In the genomic region with DNA sequence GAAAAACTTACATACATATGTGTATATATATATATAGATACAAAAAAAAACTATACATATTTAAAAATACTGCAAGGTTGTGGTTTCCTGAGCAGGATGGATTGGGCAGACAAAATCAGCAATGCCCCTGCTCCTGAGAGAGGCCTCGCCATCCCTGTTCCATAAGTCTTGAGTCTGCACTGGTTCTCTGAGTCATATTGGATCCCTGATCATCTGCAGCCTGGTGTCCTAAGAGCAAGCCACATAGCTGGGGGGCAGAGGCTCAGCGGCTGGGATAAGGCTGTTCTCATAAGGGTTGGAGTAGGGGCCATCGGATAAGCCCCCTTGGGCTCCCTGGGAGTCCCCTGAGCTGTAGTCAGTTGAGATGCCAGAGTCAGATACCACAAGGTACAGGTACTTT, we compare ENCODE assay signal across 10 cellular contexts. TPM values are rescaled to one million over a fixed set of nuclear protein-coding genes. Genes with fewer than 3 reads are reported as not detected.
A peak's percentile ranks its signal among the peaks of the same experiment; 100 is the strongest.
DNase-seq lines count a peak whose midpoint lies in the region; ATAC-seq and TF ChIP-seq lines count a peak whose summit lies in the region.
"Had no signal": no experiment of that assay in that cellular context is flagged by ENCODE, and none has a peak within 500 bp of the region (broad histone marks: within the 10 kb centered on the region; RNA-seq: fewer than 3 reads in every experiment).

No MANE protein-coding gene starts in this region.

- H3K79me2 ChIP-seq in Karpas-422 (ENCODE audit: low read length), result peaks cover 46% of the 10 kb centered on the region
- H3K79me2 ChIP-seq in osteoblast (ENCODE audit: insufficient read depth, low read length), result peaks cover 10% of the 10 kb centered on the region

- H3K27ac ChIP-seq in BLaER1 (no peak overlapping the region), Karpas-422 (ENCODE audit: low read length) (no peak overlapping the region), brain microvascular endothelial cell (peak overlapping the region; percentile 13), osteoblast (ENCODE audit: low read depth, low read length) (peak overlapping the region; percentile 54)

- TF ChIP-seq CTCF in brain microvascular endothelial cell (IDR thresholded peaks at IDR 0.05; ENCODE audit: low read depth, low read length, missing control alignments), result no peak
- no peak for TF ChIP-seq CTCF in osteoblast (IDR thresholded peaks at IDR 0.05; ENCODE audit: extremely low read depth, low read depth, low read length)

- in situ Hi-C loops in brain microvascular endothelial cell (cut with HindIII; ENCODE audit: low pct_ligation_motif_present, low sequenced_read_pairs), result no loop called here

- H3K36me3 ChIP-seq in BLaER1 (no peaks in the 10 kb centered on the region), Karpas-422 (ENCODE audit: insufficient read depth, low read length) (0 out of 2 replicates have a peak, but pooled peaks cover 4% of the 10 kb centered on the region), brain microvascular endothelial cell (replicated peaks) (no peaks in the 10 kb centered on the region), osteoblast (ENCODE audit: insufficient read depth, low read length) (peaks cover 3% of the 10 kb centered on the region)

- H3K4me3 ChIP-seq in BLaER1 (no peak overlapping the region), Karpas-422 (ENCODE audit: low read length) (no peak overlapping the region), brain microvascular endothelial cell (ENCODE audit: low read depth, low read length) (no peak overlapping the region), osteoblast (ENCODE audit: insufficient read depth, low read length) (no peak overlapping the region)

- H4K20me1 ChIP-seq in BLaER1 (peaks cover 8% of the 10 kb centered on the region), Karpas-422 (ENCODE audit: insufficient read depth, low read depth, low read length) (no peaks in the 10 kb centered on the region), osteoblast (ENCODE audit: insufficient read depth, low read length) (peaks cover 10% of the 10 kb centered on the region)

- H3K4me2 ChIP-seq in BLaER1, result peak overlapping the region; percentile 98
- H3K4me2 ChIP-seq in Karpas-422 (ENCODE audit: low read depth, low read length, poor library complexity, severe bottlenecking), result peak overlapping the region; percentile 17
- H3K4me2 ChIP-seq in osteoblast (ENCODE audit: insufficient read depth, low read length), result peak overlapping the region; percentile 41

- no peak for DNase-seq in Karpas-422
- no peak for DNase-seq in brain microvascular endothelial cell
- peak; percentile 73 for DNase-seq in osteoblast (ENCODE audit: insufficient read length, low spot score, missing footprints)
- DNase-seq in SHP77 (lab: John Stamatoyannopoulos, UW), result no peak
- DNase-seq: activated CD4-positive, CD25-positive, alpha-beta regulatory T cell had no signal

- no peaks in the 10 kb centered on the region for H3K9me2 ChIP-seq in Karpas-422 (replicated peaks; ENCODE audit: insufficient read depth, low read length)

- H3K9ac ChIP-seq in BLaER1 (no peak overlapping the region), Karpas-422 (ENCODE audit: low read length) (no peak overlapping the region)

- H3K27me3 ChIP-seq in BLaER1 (no peaks in the 10 kb centered on the region), Karpas-422 (ENCODE audit: low read length) (no peaks in the 10 kb centered on the region), brain microvascular endothelial cell (replicated peaks) (no peaks in the 10 kb centered on the region), osteoblast (ENCODE audit: insufficient read depth, low read length) (peaks cover 5% of the 10 kb centered on the region)

- H3K4me1 ChIP-seq in BLaER1 (peaks cover 70% of the 10 kb centered on the region), Karpas-422 (ENCODE audit: low read length) (peaks cover 65% of the 10 kb centered on the region), osteoblast (ENCODE audit: insufficient read depth, low read length) (peaks cover 52% of the 10 kb centered on the region)

- no peaks in the 10 kb centered on the region for H3K9me3 ChIP-seq in BLaER1
- H3K9me3 ChIP-seq in Karpas-422 (ENCODE audit: low read length), result no peaks in the 10 kb centered on the region
- H3K9me3 ChIP-seq in osteoblast (ENCODE audit: low read depth, low read length), result no peaks in the 10 kb centered on the region

- no peak for ATAC-seq in HG02610 (IDR thresholded peaks at IDR 0.05; ENCODE audit: unreplicated experiment)
- ATAC-seq in HG03565 (IDR thresholded peaks at IDR 0.05; ENCODE audit: unreplicated experiment), result no peak
- no peak for ATAC-seq in HG03159 (IDR thresholded peaks at IDR 0.05; ENCODE audit: unreplicated experiment)
- ATAC-seq: left cardiac atrium had no signal

- no peak overlapping the region for H2AFZ ChIP-seq in Karpas-422 (ENCODE audit: low read length)
- no peak overlapping the region for H2AFZ ChIP-seq in osteoblast (ENCODE audit: low read length)

RNA-seq across cellular contexts. Expression of a gene that starts 3.3 kb away (rescaled TPM):
- total RNA-seq in Karpas-422 (2014; rRNA removed; shearing (Covaris generic); ENCODE audit: low replicate concordance), result 7.4 and 12.6 TPM in 2 replicates
- total RNA-seq in osteoblast, result 0.72 and 0.88 TPM in 2 replicates

RNA-seq across cellular contexts. Expression of a gene that starts 6.4 kb away (rescaled TPM):
- total RNA-seq in Karpas-422 (2014; rRNA removed; shearing (Covaris generic); ENCODE audit: low replicate concordance), result 8.5 and 16.7 TPM in 2 replicates
- total RNA-seq in osteoblast, result 1.8 and 2.5 TPM in 2 replicates

RNA-seq across cellular contexts. Expression of a gene that starts 22.5 kb away (rescaled TPM):
- total RNA-seq in Karpas-422 (2014; rRNA removed; shearing (Covaris generic); ENCODE audit: low replicate concordance), result 0.43 and 0.67 TPM in 2 replicates
- total RNA-seq in osteoblast, result 10.6 and 14.1 TPM in 2 replicates

RNA-seq across cellular contexts. Expression of a gene that starts 31.4 kb away (rescaled TPM):
- 2.9 and 14.8 TPM in 2 replicates for total RNA-seq in Karpas-422 (2014; rRNA removed; shearing (Covaris generic); ENCODE audit: low replicate concordance)
- total RNA-seq in osteoblast, result 4.0 and 8.0 TPM in 2 replicates

RNA-seq across cellular contexts. Expression of a gene that starts 31.7 kb away (rescaled TPM):
- total RNA-seq in Karpas-422 (2014; rRNA removed; shearing (Covaris generic); ENCODE audit: low replicate concordance), result 103 and 156 TPM in 2 replicates
- 29.2 and 59.4 TPM in 2 replicates for total RNA-seq in osteoblast

Comparison
In these comparisons a context has a peak if more than half of its experiments do, and no peak if none do; other contexts are left out.
1. H3K27ac ChIP-seq: peak in brain microvascular endothelial cell (single experiment) and osteoblast (single experiment); none in BLaER1 (single experiment) and Karpas-422 (single experiment).
2. H3K4me2 ChIP-seq: peak in every context shown above with its lines; median percentile 98 in BLaER1; 41 in osteoblast; 17 in Karpas-422.